ENCODE assay signal across 9 cellular contexts in the genomic region with DNA sequence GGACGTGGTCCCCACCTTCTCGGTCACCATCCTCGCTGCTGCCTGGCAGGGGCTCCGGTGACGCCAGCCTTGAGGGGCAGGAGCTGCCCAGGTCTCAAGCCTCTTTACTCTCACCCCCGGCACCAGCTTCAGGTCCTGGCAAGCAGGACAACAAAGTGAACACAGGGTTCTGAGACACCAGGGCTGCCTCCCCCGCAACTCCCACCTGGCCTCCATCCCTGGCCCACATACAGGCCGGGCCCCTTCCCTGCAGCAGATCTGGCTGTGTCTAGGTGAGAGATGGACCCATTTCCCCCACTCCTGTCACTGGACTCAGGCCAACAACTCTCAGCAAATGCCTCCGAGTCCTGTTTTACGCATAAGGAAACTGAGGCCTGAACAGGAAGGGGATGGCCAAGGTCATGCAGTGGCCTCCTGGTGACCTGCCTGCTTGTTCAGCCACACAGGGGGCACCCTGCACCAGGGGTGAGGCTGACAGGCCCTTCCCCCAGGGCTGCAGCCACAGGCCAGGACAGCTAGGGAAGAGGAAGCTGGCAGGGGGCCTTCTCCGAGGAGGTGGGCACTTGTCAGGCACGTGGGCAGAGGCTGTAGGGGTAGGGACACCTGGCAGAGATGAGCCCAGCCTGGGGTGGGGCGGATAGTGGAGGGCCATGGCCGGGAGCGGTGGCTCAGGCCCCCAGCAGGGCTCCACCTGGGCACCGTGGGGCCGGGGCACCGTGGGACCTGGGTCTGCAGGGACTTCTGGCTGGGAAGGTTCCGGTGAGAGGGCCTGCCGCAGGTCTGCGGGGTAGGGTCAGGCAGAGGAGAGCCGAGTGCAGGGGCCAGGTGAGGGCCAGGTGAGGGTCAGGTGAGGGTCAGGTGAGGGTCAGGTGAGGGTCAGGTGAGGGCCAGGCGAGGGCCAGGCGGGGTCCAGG. TPM values are rescaled to one million over a fixed set of nuclear protein-coding genes. Genes with fewer than 3 reads are reported as not detected.
DNase-seq lines count a peak whose midpoint lies in the region; ATAC-seq and TF ChIP-seq lines count a peak whose summit lies in the region.
"Had no signal": no experiment of that assay in that cellular context is flagged by ENCODE, and none has a peak within 500 bp of the region (broad histone marks: within the 10 kb centered on the region; RNA-seq: fewer than 3 reads in every experiment).

No MANE protein-coding gene starts in this region.

- ATAC-seq in HG02981 (IDR thresholded peaks at IDR 0.05; ENCODE audit: unreplicated experiment): no peak

- H3K36me3 Mint-ChIP-seq in IgD-negative memory B cell (no peaks in the 10 kb centered on the region), chondrocyte (ENCODE audit: low read depth) (no peaks in the 10 kb centered on the region), mesothelial cell of epicardium (no peaks in the 10 kb centered on the region)

- no peak for TF ChIP-seq CTCF in AG10803 (conservative IDR thresholded peaks at IDR 0.05; ENCODE audit: low read length)
- no peak for TF ChIP-seq CTCF in chondrocyte (IDR thresholded peaks at IDR 0.05)
- no peak for TF ChIP-seq CTCF in mesothelial cell of epicardium (IDR thresholded peaks at IDR 0.05; ENCODE audit: unreplicated experiment)

- no peaks in the 10 kb centered on the region for H3K27me3 Mint-ChIP-seq in IgD-negative memory B cell
- H3K27me3 Mint-ChIP-seq in chondrocyte (ENCODE audit: low read depth): no peaks in the 10 kb centered on the region
- H3K27me3 Mint-ChIP-seq in mesothelial cell of epicardium (ENCODE audit: low read depth): no peaks in the 10 kb centered on the region

- peak overlapping the region in 3 of 4 donors; percentile 12 to 63 (median 48) for H3K4me3 Mint-ChIP-seq in IgD-negative memory B cell
- H3K4me3 Mint-ChIP-seq in chondrocyte (ENCODE audit: unreplicated experiment): peak overlapping the region; percentile 65
- H3K4me3 Mint-ChIP-seq in mesothelial cell of epicardium: peak overlapping the region; percentile 60

- peaks cover 0 to 2% (median 0%) of the 10 kb centered on the region in 3 donors for H3K4me1 Mint-ChIP-seq in IgD-negative memory B cell
- H3K4me1 Mint-ChIP-seq in chondrocyte (ENCODE audit: low read depth): peaks cover 9% of the 10 kb centered on the region
- H3K4me1 Mint-ChIP-seq in mesothelial cell of epicardium: peaks cover 8% of the 10 kb centered on the region

- DNase-seq in AG10803 (ENCODE audit: low read depth): no peak
- DNase-seq in chondrocyte (ENCODE audit: low spot score): no peak
- no peak for DNase-seq in mesothelial cell of epicardium (ENCODE audit: low spot score in 2 of 2, unreplicated experiment in 2 of 2)
- DNase-seq in NOMO-1 treated with dmso at 0.1 percent for 144 hours (lab: John Stamatoyannopoulos, UW; ENCODE audit: unreplicated experiment): no peak
- no peak for DNase-seq in T-helper 9 cell
- no peak for DNase-seq in Kasumi-1 (lab: John Stamatoyannopoulos, UW)

- H3K9me3 Mint-ChIP-seq in IgD-negative memory B cell: no peaks in the 10 kb centered on the region
- H3K9me3 Mint-ChIP-seq in chondrocyte (ENCODE audit: low read depth): no peaks in the 10 kb centered on the region
- no peaks in the 10 kb centered on the region for H3K9me3 Mint-ChIP-seq in mesothelial cell of epicardium

- H3K4me3 ChIP-seq in AG10803 (ENCODE audit: low read length): peak overlapping the region; percentile 47

- H3K27ac Mint-ChIP-seq in IgD-negative memory B cell (no peak overlapping the region), chondrocyte (ENCODE audit: unreplicated experiment) (peak overlapping the region; percentile 36), mesothelial cell of epicardium (peak overlapping the region; percentile 64)

RNA-seq across cellular contexts. Expression of gene PVALEF, which starts 46.7 kb away (rescaled TPM):
- polyA plus RNA-seq in IgD-negative memory B cell: not detected
- total RNA-seq in chondrocyte: not detected in 3 replicates
- 0.22 to 0.62 TPM (median 0.47 TPM) in 3 replicates for total RNA-seq in mesothelial cell of epicardium
- total RNA-seq: glomerular endothelial cell had no signal

RNA-seq across cellular contexts. Expression of gene AATK, which starts 47.5 kb away (rescaled TPM):
- polyA plus RNA-seq in IgD-negative memory B cell: 0.29 TPM
- total RNA-seq in chondrocyte (0.48 to 0.67 TPM (median 0.51 TPM) in 3 replicates), mesothelial cell of epicardium (14.8 to 17.3 TPM (median 15.2 TPM) in 3 replicates)

Comparison
In these comparisons a context has a peak if more than half of its experiments do, and no peak if none do; other contexts are left out.
1. H3K27ac Mint-ChIP-seq: peak in chondrocyte (single experiment) and mesothelial cell of epicardium (single experiment); none in IgD-negative memory B cell (0 of 3).
2. Peak in every context shown above with its lines, with median percentiles within 50 percentile points of each other: H3K4me3 Mint-ChIP-seq.